ENCODE assay signal across 29 cellular contexts in the genomic region with DNA sequence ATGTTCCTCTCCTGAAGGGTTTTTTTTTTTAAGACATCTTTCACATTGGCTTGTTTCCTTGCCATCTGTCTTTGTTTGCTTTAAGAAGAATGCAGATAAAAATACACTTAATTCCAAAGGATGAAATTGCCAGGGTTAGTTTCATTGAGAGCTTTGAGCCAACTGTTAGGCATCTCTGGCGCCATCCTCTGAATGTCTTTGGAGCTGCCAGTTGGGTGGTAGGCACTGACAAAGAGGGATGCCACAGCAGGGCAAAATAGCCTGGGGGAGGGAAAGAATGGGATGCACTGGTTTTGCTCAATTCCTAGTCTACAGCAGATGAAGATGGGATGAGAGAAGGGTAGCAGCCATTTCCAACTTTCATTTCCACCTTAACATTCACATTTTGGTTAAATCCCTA.
DNase-seq lines count a peak whose midpoint lies in the region; ATAC-seq, FAIRE-seq and TF ChIP-seq lines count a peak whose summit lies in the region.
"Had no signal": no experiment of that assay in that cellular context is flagged by ENCODE, and none has a peak within 500 bp of the region (broad histone marks: within the 10 kb centered on the region; RNA-seq: fewer than 3 reads in every experiment).

No MANE protein-coding gene starts in this region.

- H3K9me3 ChIP-seq in HUES48 (ENCODE audit: control insufficient read depth, insufficient read depth, low read length): no peaks in the 10 kb centered on the region
- H3K9me3 ChIP-seq: Caco-2, Peyer's patch, SK-N-SH had no signal

- no peaks in the 10 kb centered on the region for H3K27me3 ChIP-seq in HUES48 (ENCODE audit: control insufficient read depth, insufficient read depth, low read length)
- H3K27me3 ChIP-seq in brain microvascular endothelial cell (replicated peaks): no peaks in the 10 kb centered on the region
- H3K27me3 ChIP-seq: Peyer's patch had no signal

- peaks cover 4% of the 10 kb centered on the region for H3K4me1 ChIP-seq in HUES48 (ENCODE audit: control insufficient read depth, insufficient read depth, low read length)
- H3K4me1 ChIP-seq: Caco-2, Peyer's patch had no signal

- H3K4me3 Mint-ChIP-seq in WTC11: no peak overlapping the region
- H3K4me3 Mint-ChIP-seq: CD4-positive, alpha-beta memory T cell; HFFc6; T-helper 17 cell had no signal

- DNase-seq in D721Med (ENCODE audit: insufficient read length, low spot score) (no peak), WTC11 (ENCODE audit: low spot score) (peak; percentile 25), iPS-NIHi11 (ENCODE audit: low spot score) (peak; percentile 15), T-helper 1 cell (no peak), AG20443 (ENCODE audit: low spot score) (no peak), brain microvascular endothelial cell (no peak)
- DNase-seq: C1 segment of cervical spinal cord; Caco-2; CD4-positive, alpha-beta memory T cell; DMS 273 treated with DMSO at 0.1 percent for 48 hours; DMS79; HFFc6; Kasumi-1; NCI-H1105 treated with DMSO at 0.1 percent for 48 hours; NCI-H146; NCI-H1930; NCI-H2107; NCI-H524; NCI-H774; Peyer's patch; SIG-M5; SK-N-SH; SW 1271; T-helper 17 cell had no signal

- ATAC-seq in WTC11 (peak; percentile 69), GM19324 (IDR thresholded peaks at IDR 0.05; ENCODE audit: low FRiP score, unreplicated experiment) (no peak)
- ATAC-seq: K562, T-helper 17 cell had no signal

- POLR2A ChIA-PET in WTC11 (lab: Charles Lee): no interaction called here

- no peaks in the 10 kb centered on the region for H3K27me3 Mint-ChIP-seq in WTC11 (ENCODE audit: low read depth)
- H3K27me3 Mint-ChIP-seq: CD4-positive, alpha-beta memory T cell; T-helper 17 cell had no signal

- peak overlapping the region; percentile 77 for H3K27ac ChIP-seq in HUES48 (ENCODE audit: low read depth, low read length)
- H3K27ac ChIP-seq in brain microvascular endothelial cell: no peak overlapping the region
- H3K27ac ChIP-seq: Peyer's patch had no signal

- H3K9me3 Mint-ChIP-seq in WTC11: no peaks in the 10 kb centered on the region

- H3K9ac ChIP-seq in HUES48 (ENCODE audit: low read depth, low read length): no peak overlapping the region
- H3K9ac ChIP-seq: SK-N-SH had no signal

- no peak overlapping the region for H3K27ac Mint-ChIP-seq in WTC11
- H3K27ac Mint-ChIP-seq: CD4-positive, alpha-beta memory T cell; HFFc6; T-helper 17 cell had no signal

- H3K36me3 Mint-ChIP-seq in WTC11: no peaks in the 10 kb centered on the region
- H3K36me3 Mint-ChIP-seq: CD4-positive, alpha-beta memory T cell had no signal

- CTCF ChIA-PET in WTC11 (lab: Charles Lee): interaction anchor here (0.6 to 2.1 kb wide), 12 partner anchors 9 to 541 kb away, joined by 3 to 24 read pairs (median 4); no protein-coding TSS in a partner anchor

- H3K4me3 ChIP-seq in HUES48 (ENCODE audit: low read depth, low read length) (no peak overlapping the region), brain microvascular endothelial cell (ENCODE audit: low read depth, low read length) (no peak overlapping the region)
- H3K4me3 ChIP-seq: K562, Peyer's patch had no signal

- FAIRE-seq in D721Med (lab: Jason Lieb, UNC): no peak
- FAIRE-seq: GM12892, H54, K562 had no signal

- TF ChIP-seq CTCF in D721Med (IDR thresholded peaks at IDR 0.05; ENCODE audit: insufficient read depth, missing control alignments): peak; percentile 44
- TF ChIP-seq CTCF in WTC11 (IDR thresholded peaks at IDR 0.05): no peak
- no peak for TF ChIP-seq CTCF in brain microvascular endothelial cell (IDR thresholded peaks at IDR 0.05; ENCODE audit: low read depth, low read length, missing control alignments)

- in situ Hi-C loops in brain microvascular endothelial cell (cut with HindIII; ENCODE audit: low pct_ligation_motif_present, low sequenced_read_pairs): no loop called here

- peaks cover 16% of the 10 kb centered on the region for H3K4me1 Mint-ChIP-seq in WTC11
- H3K4me1 Mint-ChIP-seq: CD4-positive, alpha-beta memory T cell; T-helper 17 cell had no signal

- H3K36me3 ChIP-seq in HUES48 (ENCODE audit: control insufficient read depth, insufficient read depth, low read length): no peaks in the 10 kb centered on the region
- no peaks in the 10 kb centered on the region for H3K36me3 ChIP-seq in brain microvascular endothelial cell (replicated peaks)
- H3K36me3 ChIP-seq: Peyer's patch had no signal

TF ChIP-seq in WTC11, 78 proteins besides CTCF, POLR2A, EP300 and RAD21:
- TF ChIP-seq IRF1 (CRISPR knock-in tag; IDR thresholded peaks at IDR 0.05) (no peak), MAX (CRISPR knock-in tag; IDR thresholded peaks at IDR 0.05) (no peak), SOX15 (CRISPR knock-in tag; IDR thresholded peaks at IDR 0.05) (no peak), ZBTB21 (CRISPR knock-in tag; IDR thresholded peaks at IDR 0.05; ENCODE audit: borderline replicate concordance) (no peak), NFATC4 (CRISPR knock-in tag; IDR thresholded peaks at IDR 0.05) (no peak), ZNF671 (CRISPR knock-in tag; IDR thresholded peaks at IDR 0.05) (no peak)

Comparison
In these comparisons a context has a peak if more than half of its experiments do, and no peak if none do; other contexts are left out.
1. DNase-seq: peak in WTC11 (single experiment) and iPS-NIHi11 (single experiment); none in D721Med (single experiment), T-helper 1 cell (0 of 5), AG20443 (single experiment) and brain microvascular endothelial cell (single experiment).